Comparison of ENCODE assay signal across 17 cellular contexts in genomic region chr10:112213098-112213823, GRCh38. TPM values are rescaled to one million over a fixed set of nuclear protein-coding genes. Genes with fewer than 3 reads are reported as not detected.
A peak's percentile ranks its signal among the peaks of the same experiment; 100 is the strongest.
DNase-seq lines count a peak whose midpoint lies in the region; ATAC-seq, FAIRE-seq and TF ChIP-seq lines count a peak whose summit lies in the region.
"Had no signal": no experiment of that assay in that cellular context is flagged by ENCODE, and none has a peak within 500 bp of the region (broad histone marks: within the 10 kb centered on the region; RNA-seq: fewer than 3 reads in every experiment).

No MANE protein-coding gene starts in this region.

- intact Hi-C loops in activated B cell treated with CpG ODN at 0.5 μM for 24 hours (cut with micrococcal nuclease) = loop anchor here (1.0 kb wide), 1 partner anchor 20 kb away; no protein-coding TSS in a partner anchor
- intact Hi-C loops in left ventricle myocardium superior (cut with micrococcal nuclease) = no loop called here
- intact Hi-C loops in esophagus squamous epithelium (cut with DNase I) = no loop called here

- no peaks in the 10 kb centered on the region for H3K4me1 ChIP-seq in esophagus squamous epithelium

- peak overlapping the region; percentile 65 for H3K27ac Mint-ChIP-seq in activated B cell treated with CpG ODN at 0.5 μM for 24 hours
- H3K27ac Mint-ChIP-seq: GM23338 had no signal

- peak overlapping the region; percentile 30 for H3K4me3 Mint-ChIP-seq in activated B cell treated with CpG ODN at 0.5 μM for 24 hours
- H3K4me3 Mint-ChIP-seq: GM23338 had no signal

- TF ChIP-seq POLR2A in GM12892 (IDR thresholded peaks at IDR 0.05; ENCODE audit: low read depth, low read length) (no peak), esophagus squamous epithelium (IDR thresholded peaks at IDR 0.05) (no peak)

- H3K27ac ChIP-seq in esophagus squamous epithelium = no peak overlapping the region
- H3K27ac ChIP-seq: tibial nerve had no signal

- ATAC-seq in GM19328 (IDR thresholded peaks at IDR 0.05; ENCODE audit: unreplicated experiment) (peak; percentile 49), HG02981 (IDR thresholded peaks at IDR 0.05; ENCODE audit: unreplicated experiment) (peak; percentile 53), activated B cell treated with CpG ODN at 0.5 μM for 24 hours (ENCODE audit: low read depth) (peak; percentile 46), left ventricle myocardium superior (no peak)
- ATAC-seq: GM23338, left cardiac atrium had no signal

- CTCF ChIA-PET in activated B cell treated with CpG ODN at 0.5 μM for 24 hours (lab: Charles Lee) = interaction anchor here (0.9 kb wide), 1 partner anchor 10 kb away, joined by 3 read pairs; no protein-coding TSS in a partner anchor

- H3K36me3 ChIP-seq in esophagus squamous epithelium = no peaks in the 10 kb centered on the region
- H3K36me3 ChIP-seq: tibial nerve had no signal

- no peak for DNase-seq in GM12892 (ENCODE audit: insufficient read length)
- no peak for DNase-seq in activated B cell treated with CpG ODN at 0.5 μM for 24 hours
- no peak for DNase-seq in left ventricle myocardium superior
- DNase-seq in inferior parietal cortex (ENCODE audit: extremely low spot score) = no peak
- no peak for DNase-seq in activated gamma-delta T cell (lab: John Stamatoyannopoulos, UW)
- DNase-seq in esophagus squamous epithelium (lab: John Stamatoyannopoulos, UW) = no peak
- DNase-seq: activated T-cell treated with anti-CD3 and anti-CD28 coated beads, Interleukin-2, amount 50 U/mL, for 1 hour; anterior cingulate cortex; KG1; left cardiac atrium; NCI-H1417; NCI-H524 had no signal

- H3K27me3 ChIP-seq in esophagus squamous epithelium = peaks cover 0 to 4% (median 0%) of the 10 kb centered on the region in 4 donors
- H3K27me3 ChIP-seq: tibial nerve had no signal

- H3K4me3 ChIP-seq in esophagus squamous epithelium = no peak overlapping the region
- H3K4me3 ChIP-seq: GM23338, tibial nerve had no signal

- H3K9me3 Mint-ChIP-seq in activated B cell treated with CpG ODN at 0.5 μM for 24 hours = no peaks in the 10 kb centered on the region
- H3K9me3 Mint-ChIP-seq: GM23338 had no signal

- H3K27me3 Mint-ChIP-seq in activated B cell treated with CpG ODN at 0.5 μM for 24 hours = no peaks in the 10 kb centered on the region

- H3K4me1 Mint-ChIP-seq in activated B cell treated with CpG ODN at 0.5 μM for 24 hours = peaks cover 39% of the 10 kb centered on the region

- no peaks in the 10 kb centered on the region for H3K36me3 Mint-ChIP-seq in activated B cell treated with CpG ODN at 0.5 μM for 24 hours (ENCODE audit: low read depth)

- peak; percentile 62 for FAIRE-seq in GM12892 (lab: Jason Lieb, UNC)
- FAIRE-seq: colon had no signal

- no peaks in the 10 kb centered on the region for H3K9me3 ChIP-seq in esophagus squamous epithelium
- H3K9me3 ChIP-seq: tibial nerve had no signal

- 33 to 44% methylated on average over 3 of the region's 3 CpGs for WGBS in esophagus squamous epithelium, 2 donors

- POLR2A ChIA-PET in activated B cell treated with CpG ODN at 0.5 μM for 24 hours (lab: Charles Lee) = interaction anchor here (0.5 to 1.0 kb wide), 3 partner anchors 7 to 29 kb away, joined by 3 read pairs; partner anchors contain the start of gene GPAM

- no peak for TF ChIP-seq CTCF in activated B cell treated with CpG ODN at 0.5 μM for 24 hours (IDR thresholded peaks at IDR 0.05)
- TF ChIP-seq CTCF in esophagus squamous epithelium (IDR thresholded peaks at IDR 0.05) = no peak

RNA-seq across cellular contexts. Expression of gene GPAM, which starts 29.7 kb away (rescaled TPM):
- polyA plus RNA-seq in GM12892 (2012; ENCODE audit: missing spikeins) = 3.5 TPM
- total RNA-seq in activated B cell treated with CpG ODN at 0.5 μM for 24 hours = 8.6 and 10.2 TPM in 2 replicates
- total RNA-seq in left ventricle myocardium superior = 25.0 TPM
- 1 to 10 TPM; 2.4 to 4.4 (median 4.1) TPM for total RNA-seq in esophagus squamous epithelium
